In genomic region chr2:136010126-136010525, GRCh38 we compare ENCODE assay signal across 26 cellular contexts. TPM values are rescaled to one million over a fixed set of nuclear protein-coding genes. Genes with fewer than 3 reads are reported as not detected.
A peak's percentile ranks its signal among the peaks of the same experiment; 100 is the strongest.
DNase-seq lines count a peak whose midpoint lies in the region; ATAC-seq, FAIRE-seq and TF ChIP-seq lines count a peak whose summit lies in the region.
"Had no signal": no experiment of that assay in that cellular context is flagged by ENCODE, and none has a peak within 500 bp of the region (broad histone marks: within the 10 kb centered on the region; RNA-seq: fewer than 3 reads in every experiment).

No MANE protein-coding gene starts in this region.

- H3K27ac ChIP-seq in CD4-positive, alpha-beta memory T cell (ENCODE audit: low read depth, low read length) = no peak overlapping the region
- H3K27ac ChIP-seq in K562 (ENCODE audit: extremely low read depth, low read depth, low read length) (no peak overlapping the region), A673 (ENCODE audit: low read depth, low read length, poor library complexity, severe bottlenecking) (no peak overlapping the region)
- H3K27ac ChIP-seq: vagina, VCaP had no signal

- no peak for TF ChIP-seq RAD21 in K562 (CRISPR knock-in tag; conservative IDR thresholded peaks at IDR 0.05 in 1 of 2, IDR thresholded peaks at IDR 0.05 in 1 of 2)

- DNase-seq in CD4-positive, alpha-beta memory T cell = no peak
- peak; percentile 30 for DNase-seq in HT1080 (ENCODE audit: low read depth)
- DNase-seq in K562 (ENCODE audit: extremely low read depth in 1 of 4, low spot score in 3 of 4) = no peak
- peak; percentile 93 for DNase-seq in kidney tubule cell (ENCODE audit: low spot score)
- DNase-seq in amygdala (lab: John Stamatoyannopoulos, UW) = no peak
- DNase-seq in A673 (ENCODE audit: low spot score) = no peak
- DNase-seq in anterior cingulate cortex (lab: John Stamatoyannopoulos, UW) = no peak
- DNase-seq in NOMO-1 treated with DMSO at 0.1 percent for 48 hours (lab: John Stamatoyannopoulos, UW; ENCODE audit: unreplicated experiment) = no peak
- DNase-seq: activated CD4-positive, alpha-beta memory T cell treated with anti-CD3 and anti-CD28 coated beads, Interleukin-2, amount 10 ng/mL, durations not matched to agents 7 days and 5 days; activated naive CD4-positive, alpha-beta T cell treated with Interleukin-2 at 50 U/mL for 16 hours; activated T-cell treated with anti-CD3 and anti-CD28 coated beads, Interleukin-2, amount 50 U/mL, for 1 hour; AML-193; islet precursor cell; mammary epithelial cell; MV-4-11; naive thymus-derived CD8-positive, alpha-beta T cell; NCI-H2029 treated with DMSO at 0.1 percent for 48 hours; NCI-H524 treated with DMSO at 0.1 percent for 48 hours; Right ventricle myocardium superior; stimulated activated CD4-positive, alpha-beta T cell treated with anti-CD3 and anti-CD28 coated beads, Interleukin-2, amount 100 ng/mL, for 48 hours; T-helper 1 cell had no signal

- peaks cover 22 to 57% (median 30%) of the 10 kb centered on the region in 4 donors for H3K4me1 Mint-ChIP-seq in CD4-positive, alpha-beta memory T cell

- H3K4me1 ChIP-seq in CD4-positive, alpha-beta memory T cell (ENCODE audit: insufficient read depth, low read length) = peaks cover 31% of the 10 kb centered on the region
- no peaks in the 10 kb centered on the region for H3K4me1 ChIP-seq in K562 (replicated peaks in 1 of 2; ENCODE audit: control insufficient read depth in 2 of 2, insufficient read depth in 2 of 2, low read length in 2 of 2)
- H3K4me1 ChIP-seq in A673 (ENCODE audit: insufficient read depth, low read length, poor library complexity, severe bottlenecking) = no peaks in the 10 kb centered on the region
- H3K4me1 ChIP-seq: vagina had no signal

- no peaks in the 10 kb centered on the region for H3K36me3 ChIP-seq in CD4-positive, alpha-beta memory T cell (ENCODE audit: insufficient read depth, low read length)
- no peaks in the 10 kb centered on the region for H3K36me3 ChIP-seq in K562 (ENCODE audit: control insufficient read depth, insufficient read depth, low read length)
- H3K36me3 ChIP-seq in A673 (ENCODE audit: insufficient read depth, low read length, poor library complexity, severe bottlenecking) = no peaks in the 10 kb centered on the region
- H3K36me3 ChIP-seq: vagina had no signal

- no peak for TF ChIP-seq CTCF in K562 (IDR thresholded peaks at IDR 0.05 in 2 of 3, conservative IDR thresholded peaks at IDR 0.05 in 1 of 3; ENCODE audit: insufficient read depth in 2 of 3, low read depth in 1 of 3, low read length in 3 of 3)
- no peak for TF ChIP-seq CTCF in A673 (conservative IDR thresholded peaks at IDR 0.05; ENCODE audit: low read depth, low read length)

- no peaks in the 10 kb centered on the region; the same call in 1 of the 2 replicates for H4K20me1 ChIP-seq in K562 (replicated peaks; ENCODE audit: control insufficient read depth, insufficient read depth, low read length)

- peak; percentile 35 for FAIRE-seq in K562 (lab: Jason Lieb, UNC)
- FAIRE-seq: D721Med had no signal

- H3K27me3 Mint-ChIP-seq in CD4-positive, alpha-beta memory T cell = no peaks in the 10 kb centered on the region
- H3K27me3 Mint-ChIP-seq: activated CD4-positive, alpha-beta memory T cell treated with anti-CD3 and anti-CD28 coated beads, Interleukin-2, amount 10 ng/mL, durations not matched to agents 7 days and 5 days; dendritic cell treated with granulocyte-macrophage colony-stimulating factor and Interleukin-4, amounts not matched to agents 40 ng/mL and 50 ng/mL, for 4 days; naive thymus-derived CD8-positive, alpha-beta T cell had no signal

- no peak overlapping the region for H3K4me2 ChIP-seq in K562 (ENCODE audit: insufficient read depth, low read length)

- H3K4me3 ChIP-seq in CD4-positive, alpha-beta memory T cell (ENCODE audit: low read length in 2 of 2) = no peak overlapping the region
- no peak overlapping the region for H3K4me3 ChIP-seq in K562
- no peak overlapping the region for H3K4me3 ChIP-seq in A673 (ENCODE audit: low read depth, low read length, poor library complexity, severe bottlenecking)
- H3K4me3 ChIP-seq: skin epidermis, vagina had no signal

- peak overlapping the region in 5 of 7 donors; percentile 15 to 42 (median 37) for H3K27ac Mint-ChIP-seq in CD4-positive, alpha-beta memory T cell
- H3K27ac Mint-ChIP-seq: activated CD4-positive, alpha-beta memory T cell treated with anti-CD3 and anti-CD28 coated beads, Interleukin-2, amount 10 ng/mL, durations not matched to agents 7 days and 5 days had no signal

- no peaks in the 10 kb centered on the region for H3K9me3 Mint-ChIP-seq in CD4-positive, alpha-beta memory T cell
- H3K9me3 Mint-ChIP-seq: dendritic cell treated with granulocyte-macrophage colony-stimulating factor and Interleukin-4, amounts not matched to agents 40 ng/mL and 50 ng/mL, for 4 days; naive thymus-derived CD8-positive, alpha-beta T cell had no signal

- POLR2A ChIA-PET in CD4-positive, alpha-beta memory T cell (lab: Charles Lee; ENCODE audit: partially characterized antibody) = interaction anchor here (0.8 to 1.1 kb wide), 2 partner anchors 24 to 50 kb away, joined by 3 read pairs; no protein-coding TSS in a partner anchor
- POLR2A ChIA-PET in K562 (lab: Yijun Ruan, JAX) (no interaction called here), A673 (lab: Charles Lee; ENCODE audit: low non-redundant PET) (no interaction called here)

- no peak for TF ChIP-seq EP300 in K562 (IDR thresholded peaks at IDR 0.05; ENCODE audit: low read length)

- no peak for ATAC-seq in K562
- ATAC-seq: naive thymus-derived CD8-positive, alpha-beta T cell had no signal

- intact Hi-C loops in CD4-positive, alpha-beta memory T cell (cut with micrococcal nuclease) = no loop called here
- intact Hi-C loops in K562 (cut with micrococcal nuclease) = no loop called here
- intact Hi-C loops in A673 (cut with micrococcal nuclease; ENCODE audit: unreplicated experiment) = no loop called here

- H3K9ac ChIP-seq in K562 (ENCODE audit: insufficient read depth in 1 of 2, low read depth in 2 of 2, low read length in 2 of 2) = no peak overlapping the region

- CTCF ChIA-PET in CD4-positive, alpha-beta memory T cell (lab: Charles Lee; ENCODE audit: partially characterized antibody) = interaction anchor here (1.2 kb wide), 1 partner anchor 374 kb away, joined by 4 read pairs; no protein-coding TSS in a partner anchor
- CTCF ChIA-PET in K562 (lab: Yijun Ruan, JAX; ENCODE audit: low intra/inter-chr PET ratio) (no interaction called here), A673 (lab: Charles Lee) (no interaction called here)

- WGBS in K562 (ENCODE audit: insufficient coverage, low coverage, missing lambda C conversion rate) = 0% methylated on average over 2 of the region's 2 CpGs

- TF ChIP-seq POLR2A in K562 (conservative IDR thresholded peaks at IDR 0.05) = no peak

- no peaks in the 10 kb centered on the region for H3K79me2 ChIP-seq in K562 (ENCODE audit: control insufficient read depth, insufficient read depth, low read length)

- H3K27me3 ChIP-seq in CD4-positive, alpha-beta memory T cell (ENCODE audit: insufficient read depth, low read length) = no peaks in the 10 kb centered on the region
- H3K27me3 ChIP-seq in K562 (ENCODE audit: control insufficient read depth in 2 of 2, insufficient read depth in 2 of 2, low read length in 2 of 2) = peaks cover 13 to 23% of the 10 kb centered on the region in 2 experiments; a peak in 4 of 5 replicates
- H3K27me3 ChIP-seq in A673 (replicated peaks; ENCODE audit: insufficient read depth, low read depth, low read length, poor library complexity) = no peaks in the 10 kb centered on the region
- H3K27me3 ChIP-seq: vagina had no signal

- H3K36me3 Mint-ChIP-seq in CD4-positive, alpha-beta memory T cell = no peaks in the 10 kb centered on the region
- H3K36me3 Mint-ChIP-seq: naive thymus-derived CD8-positive, alpha-beta T cell had no signal

- in situ Hi-C loops in K562 (cut with MboI) = no loop called here

- BruUV-seq in K562 (replicated peaks; lab: Mats Ljungman, UMichigan) = no TSS peak
- BruUV-seq in A673 (replicated peaks; lab: Mats Ljungman, UMichigan) = no TSS peak

- H3K4me3 Mint-ChIP-seq in CD4-positive, alpha-beta memory T cell = no peak overlapping the region
- H3K4me3 Mint-ChIP-seq: activated CD4-positive, alpha-beta memory T cell treated with anti-CD3 and anti-CD28 coated beads, Interleukin-2, amount 10 ng/mL, durations not matched to agents 7 days and 5 days; dendritic cell treated with granulocyte-macrophage colony-stimulating factor and Interleukin-4, amounts not matched to agents 40 ng/mL and 50 ng/mL, for 4 days; naive thymus-derived CD8-positive, alpha-beta T cell had no signal

- no peaks in the 10 kb centered on the region for H3K9me3 ChIP-seq in CD4-positive, alpha-beta memory T cell (ENCODE audit: control insufficient read depth in 1 of 2, low read length in 2 of 2)
- H3K9me3 ChIP-seq in K562 (replicated peaks; ENCODE audit: control insufficient read depth, insufficient read depth, low read depth, low read length) (no peaks in the 10 kb centered on the region), A673 (ENCODE audit: low read depth, low read length, poor library complexity, severe bottlenecking) (no peaks in the 10 kb centered on the region)
- H3K9me3 ChIP-seq: vagina had no signal

- no peaks in the 10 kb centered on the region for H3K9me1 ChIP-seq in K562 (ENCODE audit: control insufficient read depth, insufficient read depth, low read length)

- H2AFZ ChIP-seq in K562 (ENCODE audit: low read depth, low read length) = no peak overlapping the region

RNA-seq across cellular contexts. Expression of gene DARS1, which starts 24.7 kb away (rescaled TPM):
- total RNA-seq in CD4-positive, alpha-beta memory T cell = 10 to 100 TPM; 84.9 to 90.1 TPM
- 100 to 1,000 TPM; 109 to 230 TPM for polyA plus RNA-seq in CD4-positive, alpha-beta memory T cell
- total RNA-seq in HT1080 (2014; rRNA removed; shearing (Covaris generic)) = 66.5 and 71.2 TPM in 2 replicates
- polyA plus RNA-seq in HT1080 (2015; cell fraction: cytosol; rRNA removed) = 117 and 137 TPM in 2 replicates
- polyA plus RNA-seq in HT1080 (2015; cell fraction: nucleus; rRNA removed) = 155 and 161 TPM in 2 replicates
- total RNA-seq in K562 (2011; cell fraction: chromatin; rRNA removed; ENCODE audit: low replicate concordance) = 52.8 and 147 TPM in 2 replicates
- total RNA-seq in K562 (2011; cell fraction: nucleolus; rRNA removed) = 22.5 and 30.5 TPM in 2 replicates
- 54.0 and 61.3 TPM in 2 replicates for total RNA-seq in K562 (2011; cell fraction: nucleoplasm; rRNA removed)
- 74.3 and 93.2 TPM in 2 replicates for total RNA-seq in K562 (2014; rRNA removed)
- total RNA-seq in K562 (2014; rRNA removed; fragmentation: Illumina TruSeq; extraction: Trizol) = 150 and 171 TPM in 2 replicates
- total RNA-seq in K562 (2015; rRNA removed; fragmentation: Illumina TruSeq; extraction: Trizol) = 106 and 116 TPM in 2 replicates
- total RNA-seq in K562 (2021) = 92.7 and 95.3 TPM in 2 replicates
- polyA plus RNA-seq in K562 (2011; rRNA removed) = 230 and 239 TPM in 2 replicates
- 43.0 and 108 TPM in 2 replicates for polyA plus RNA-seq in K562 (2011; cell fraction: cytosol; rRNA removed)
- polyA plus RNA-seq in K562 (2011; cell fraction: nucleus; rRNA removed) = 39.8 and 79.6 TPM in 2 replicates
- polyA plus RNA-seq in K562 (2012) = 91.7 and 100 TPM in 2 replicates
- 141 and 167 TPM in 2 replicates for polyA plus RNA-seq in K562 (2014; fragmentation: Illumina TruSeq; extraction: Trizol)
- 10 to 100 TPM; 91.5 to 95.0 TPM for polyA plus RNA-seq in K562 (2014; fragmentation: Nextera tagmentation; extraction: Ambion mirVana)
- polyA plus RNA-seq in K562 (2014; rRNA removed) = 89.7 and 98.0 TPM in 2 replicates
- polyA minus RNA-seq in K562 (2011; rRNA and poly(A)+ RNA removed) = 346 and 409 TPM in 2 replicates
- 60.3 and 90.3 TPM in 2 replicates for polyA minus RNA-seq in K562 (2011; cell fraction: cytosol; rRNA and poly(A)+ RNA removed)
- 34.6 and 73.8 TPM in 2 replicates for polyA minus RNA-seq in K562 (2011; cell fraction: nucleus; rRNA and poly(A)+ RNA removed)
- total RNA-seq in A673 (2021) = 61.0 and 63.6 TPM in 2 replicates

Comparison
In these comparisons a context has a peak if more than half of its experiments do, and no peak if none do; other contexts are left out.
1. DNase-seq: peak in HT1080 (single experiment) and kidney tubule cell (single experiment); none in CD4-positive, alpha-beta memory T cell (0 of 5), K562 (0 of 4), amygdala (0 of 56), A673 (single experiment), anterior cingulate cortex (0 of 58) and NOMO-1 treated with DMSO at 0.1 percent for 48 hours (single experiment).